8 cellular contexts compared by ENCODE assay signal in the genomic region with DNA sequence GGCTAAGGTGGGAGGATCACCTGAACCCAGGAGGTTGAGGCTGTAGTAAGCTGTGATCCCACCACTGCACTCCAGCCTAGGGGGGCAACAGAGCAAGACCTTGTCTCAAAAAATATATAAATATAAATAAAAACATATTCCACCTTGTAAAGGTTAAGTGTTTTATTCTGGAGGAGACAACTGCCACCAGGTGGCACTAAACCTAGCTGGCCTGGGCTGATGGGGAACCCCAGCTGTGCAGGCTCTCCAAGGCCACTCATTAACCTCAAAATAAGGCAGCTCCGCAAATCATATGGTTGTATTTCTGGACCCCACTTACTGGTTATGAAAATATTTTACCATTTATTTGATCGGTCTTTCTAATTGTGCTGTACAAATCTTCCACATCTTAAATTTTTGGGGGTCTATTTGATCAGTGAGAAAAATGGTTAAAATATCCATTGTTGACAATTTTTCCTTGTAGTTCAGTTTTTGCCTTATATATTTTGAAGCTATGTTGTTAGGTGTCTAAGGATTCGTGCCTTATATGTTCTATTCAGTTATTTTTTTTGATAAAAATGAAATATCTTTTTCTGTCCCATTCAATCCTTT. TPM values are rescaled to one million over a fixed set of nuclear protein-coding genes. Genes with fewer than 3 reads are reported as not detected.
A peak's percentile ranks its signal among the peaks of the same experiment; 100 is the strongest.
DNase-seq lines count a peak whose midpoint lies in the region; ATAC-seq lines count a peak whose summit lies in the region.

No MANE protein-coding gene starts in this region.

- H3K4me3 Mint-ChIP-seq in activated CD4-positive, alpha-beta T cell treated with anti-CD3 and anti-CD28 coated beads, Interleukin-2, amount 10 ng/mL, durations not matched to agents 24 days and 14 days: no peak overlapping the region

- H4K8ac ChIP-seq in mesendoderm (ENCODE audit: low read depth, low read length): no peak overlapping the region

- no CpG with 5 or more reads among the region's 3 CpGs for WGBS in mesendoderm (ENCODE audit: extremely low coverage, insufficient coverage, low lambda C conversion rate)

- H3K56ac ChIP-seq in mesendoderm (ENCODE audit: low read length): no peak overlapping the region

- no peak overlapping the region for H4K5ac ChIP-seq in mesendoderm (ENCODE audit: low read length)

- H3K4me3 ChIP-seq in mesendoderm (ENCODE audit: low read length): no peak overlapping the region

- intact Hi-C loops in activated CD4-positive, alpha-beta T cell treated with anti-CD3 and anti-CD28 coated beads, Interleukin-2, amount 10 ng/mL, durations not matched to agents 24 days and 14 days (cut with micrococcal nuclease): loop anchor here (1.0 to 10.0 kb wide), 4 partner anchors 38 to 476 kb away; a partner anchor contains a TSS

- H2BK120ac ChIP-seq in mesendoderm (ENCODE audit: low read depth, low read length): no peak overlapping the region

- no peak overlapping the region for H3K23ac ChIP-seq in mesendoderm (ENCODE audit: low read length)

- no peak overlapping the region for H2AK5ac ChIP-seq in mesendoderm (ENCODE audit: low read length)

- no peaks in the 10 kb centered on the region for H3K27me3 Mint-ChIP-seq in activated CD4-positive, alpha-beta T cell treated with anti-CD3 and anti-CD28 coated beads, Interleukin-2, amount 10 ng/mL, durations not matched to agents 24 days and 14 days

- no peaks in the 10 kb centered on the region for H3K9me3 Mint-ChIP-seq in activated CD4-positive, alpha-beta T cell treated with anti-CD3 and anti-CD28 coated beads, Interleukin-2, amount 10 ng/mL, durations not matched to agents 24 days and 14 days

- no peak overlapping the region for H3K4ac ChIP-seq in mesendoderm (ENCODE audit: low read depth, low read length)

- H3K4me1 Mint-ChIP-seq in activated CD4-positive, alpha-beta T cell treated with anti-CD3 and anti-CD28 coated beads, Interleukin-2, amount 10 ng/mL, durations not matched to agents 24 days and 14 days: peaks cover 39% of the 10 kb centered on the region

- DNase-seq in AG08395 (ENCODE audit: low spot score) (peak; percentile 72), NCI-H510A treated with DMSO at 0.1 percent for 48 hours (lab: John Stamatoyannopoulos, UW) (peak; percentile 78), dermis blood vessel endothelial cell (peak; percentile 86), mesendoderm (peak; percentile 64)
- peak; percentile 92 for DNase-seq in activated CD4-positive, alpha-beta T cell treated with anti-CD3 and anti-CD28 coated beads, Interleukin-2, amount 10 ng/mL, durations not matched to agents 24 days and 14 days
- DNase-seq in stimulated activated CD8-positive, alpha-beta memory T cell treated with anti-CD3 and anti-CD28 coated beads, Interleukin-4, amount 100 ng/mL, for 48 hours: peak; percentile 81

- ATAC-seq in GM21576 (IDR thresholded peaks at IDR 0.05; ENCODE audit: unreplicated experiment) (peak; percentile 48), HG03469 (IDR thresholded peaks at IDR 0.05; ENCODE audit: unreplicated experiment) (no peak)

- no peaks in the 10 kb centered on the region for H3K36me3 ChIP-seq in mesendoderm (ENCODE audit: control insufficient read depth, insufficient read depth, low read length)

- H3K27ac Mint-ChIP-seq in activated CD4-positive, alpha-beta T cell treated with anti-CD3 and anti-CD28 coated beads, Interleukin-2, amount 10 ng/mL, durations not matched to agents 24 days and 14 days: no peak overlapping the region

- H3K27me3 ChIP-seq in mesendoderm (ENCODE audit: insufficient read depth, low read length, poor library complexity): no peaks in the 10 kb centered on the region

- H3K36me3 Mint-ChIP-seq in activated CD4-positive, alpha-beta T cell treated with anti-CD3 and anti-CD28 coated beads, Interleukin-2, amount 10 ng/mL, durations not matched to agents 24 days and 14 days (ENCODE audit: low read depth): peaks cover 5% of the 10 kb centered on the region

- no peaks in the 10 kb centered on the region for H3K79me2 ChIP-seq in mesendoderm (ENCODE audit: control insufficient read depth, insufficient read depth, low read length)

- no peak overlapping the region for H3K9ac ChIP-seq in mesendoderm (ENCODE audit: low read length)

- H3K27ac ChIP-seq in mesendoderm (ENCODE audit: low read depth, low read length): no peak overlapping the region

- no peak overlapping the region for H3K4me2 ChIP-seq in mesendoderm (ENCODE audit: low read length)

- no peak overlapping the region for H3K18ac ChIP-seq in mesendoderm (ENCODE audit: low read length)

- H2BK5ac ChIP-seq in mesendoderm (ENCODE audit: low read length): no peak overlapping the region

- H3K79me1 ChIP-seq in mesendoderm (ENCODE audit: low read length): no peaks in the 10 kb centered on the region

- no peaks in the 10 kb centered on the region for H3K4me1 ChIP-seq in mesendoderm (ENCODE audit: control insufficient read depth, low read depth, low read length)

- H2BK15ac ChIP-seq in mesendoderm (replicated peaks; ENCODE audit: low read depth): no peak overlapping the region

RNA-seq across cellular contexts. Expression of a gene that starts 8.5 kb away (rescaled TPM):
- 62.2 TPM in 2 replicates for total RNA-seq in activated CD4-positive, alpha-beta T cell treated with anti-CD3 and anti-CD28 coated beads, Interleukin-2, amount 10 ng/mL, durations not matched to agents 24 days and 14 days
- 443 and 748 TPM in 2 replicates for total RNA-seq in dermis blood vessel endothelial cell
- 0.70 TPM for polyA plus RNA-seq in mesendoderm (2013, experiment 1 of 2)
- polyA plus RNA-seq in mesendoderm (2013, experiment 2 of 2): 0.57 TPM

RNA-seq across cellular contexts. Expression of a gene that starts 30.8 kb away (rescaled TPM):
- total RNA-seq in activated CD4-positive, alpha-beta T cell treated with anti-CD3 and anti-CD28 coated beads, Interleukin-2, amount 10 ng/mL, durations not matched to agents 24 days and 14 days: 0.12 and 0.47 TPM in 2 replicates
- 0.42 and 0.85 TPM in 2 replicates for total RNA-seq in dermis blood vessel endothelial cell
- 0.22 TPM for polyA plus RNA-seq in mesendoderm (2013, experiment 1 of 2)
- polyA plus RNA-seq in mesendoderm (2013, experiment 2 of 2): 0.27 TPM

RNA-seq across cellular contexts. Expression of a gene that starts 56.3 kb away (rescaled TPM):
- total RNA-seq in activated CD4-positive, alpha-beta T cell treated with anti-CD3 and anti-CD28 coated beads, Interleukin-2, amount 10 ng/mL, durations not matched to agents 24 days and 14 days: 0.05 and 0.40 TPM in 2 replicates
- total RNA-seq in dermis blood vessel endothelial cell: 0.09 and 0.17 TPM in 2 replicates
- 1.4 TPM for polyA plus RNA-seq in mesendoderm (2013, experiment 1 of 2)
- polyA plus RNA-seq in mesendoderm (2013, experiment 2 of 2): 1.6 TPM
